ENCODE assay signal across 1 cellular context in genomic region chr9:101028346-101029299, GRCh38.
TF ChIP-seq lines count a peak whose summit lies in the region.

TSS of gene PLPPR1 (plus strand) at chr9:101028727.

TF ChIP-seq in HepG2, 621 proteins besides CTCF, POLR2A, EP300 and RAD21 (continued from another document and continues in another):
- TF ChIP-seq, protein P1, sequence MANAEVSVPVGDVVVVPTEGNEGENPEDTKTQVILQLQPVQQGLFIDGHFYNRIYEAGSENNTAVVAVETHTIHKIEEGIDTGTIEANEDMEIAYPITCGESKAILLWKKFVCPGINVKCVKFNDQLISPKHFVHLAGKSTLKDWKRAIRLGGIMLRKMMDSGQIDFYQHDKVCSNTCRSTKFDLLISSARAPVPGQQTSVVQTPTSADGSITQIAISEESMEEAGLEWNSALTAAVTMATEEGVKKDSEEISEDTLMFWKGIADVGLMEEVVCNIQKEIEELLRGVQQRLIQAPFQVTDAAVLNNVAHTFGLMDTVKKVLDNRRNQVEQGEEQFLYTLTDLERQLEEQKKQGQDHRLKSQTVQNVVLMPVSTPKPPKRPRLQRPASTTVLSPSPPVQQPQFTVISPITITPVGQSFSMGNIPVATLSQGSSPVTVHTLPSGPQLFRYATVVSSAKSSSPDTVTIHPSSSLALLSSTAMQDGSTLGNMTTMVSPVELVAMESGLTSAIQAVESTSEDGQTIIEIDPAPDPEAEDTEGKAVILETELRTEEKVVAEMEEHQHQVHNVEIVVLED (CRISPR knock-in tag; IDR thresholded peaks at IDR 0.05; ENCODE audit: borderline replicate concordance), result no peak
- TF ChIP-seq BHLHE40 (IDR thresholded peaks at IDR 0.05; ENCODE audit: low read length), result peak; percentile 17; the same call in 1 of the 2 replicates
- TF ChIP-seq, protein P2, sequence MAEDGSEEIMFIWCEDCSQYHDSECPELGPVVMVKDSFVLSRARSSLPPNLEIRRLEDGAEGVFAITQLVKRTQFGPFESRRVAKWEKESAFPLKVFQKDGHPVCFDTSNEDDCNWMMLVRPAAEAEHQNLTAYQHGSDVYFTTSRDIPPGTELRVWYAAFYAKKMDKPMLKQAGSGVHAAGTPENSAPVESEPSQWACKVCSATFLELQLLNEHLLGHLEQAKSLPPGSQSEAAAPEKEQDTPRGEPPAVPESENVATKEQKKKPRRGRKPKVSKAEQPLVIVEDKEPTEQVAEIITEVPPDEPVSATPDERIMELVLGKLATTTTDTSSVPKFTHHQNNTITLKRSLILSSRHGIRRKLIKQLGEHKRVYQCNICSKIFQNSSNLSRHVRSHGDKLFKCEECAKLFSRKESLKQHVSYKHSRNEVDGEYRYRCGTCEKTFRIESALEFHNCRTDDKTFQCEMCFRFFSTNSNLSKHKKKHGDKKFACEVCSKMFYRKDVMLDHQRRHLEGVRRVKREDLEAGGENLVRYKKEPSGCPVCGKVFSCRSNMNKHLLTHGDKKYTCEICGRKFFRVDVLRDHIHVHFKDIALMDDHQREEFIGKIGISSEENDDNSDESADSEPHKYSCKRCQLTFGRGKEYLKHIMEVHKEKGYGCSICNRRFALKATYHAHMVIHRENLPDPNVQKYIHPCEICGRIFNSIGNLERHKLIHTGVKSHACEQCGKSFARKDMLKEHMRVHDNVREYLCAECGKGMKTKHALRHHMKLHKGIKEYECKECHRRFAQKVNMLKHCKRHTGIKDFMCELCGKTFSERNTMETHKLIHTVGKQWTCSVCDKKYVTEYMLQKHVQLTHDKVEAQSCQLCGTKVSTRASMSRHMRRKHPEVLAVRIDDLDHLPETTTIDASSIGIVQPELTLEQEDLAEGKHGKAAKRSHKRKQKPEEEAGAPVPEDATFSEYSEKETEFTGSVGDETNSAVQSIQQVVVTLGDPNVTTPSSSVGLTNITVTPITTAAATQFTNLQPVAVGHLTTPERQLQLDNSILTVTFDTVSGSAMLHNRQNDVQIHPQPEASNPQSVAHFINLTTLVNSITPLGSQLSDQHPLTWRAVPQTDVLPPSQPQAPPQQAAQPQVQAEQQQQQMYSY (CRISPR knock-in tag; IDR thresholded peaks at IDR 0.05), result peak; percentile 75; the same call in 1 of the 2 replicates
- TF ChIP-seq, protein P3, sequence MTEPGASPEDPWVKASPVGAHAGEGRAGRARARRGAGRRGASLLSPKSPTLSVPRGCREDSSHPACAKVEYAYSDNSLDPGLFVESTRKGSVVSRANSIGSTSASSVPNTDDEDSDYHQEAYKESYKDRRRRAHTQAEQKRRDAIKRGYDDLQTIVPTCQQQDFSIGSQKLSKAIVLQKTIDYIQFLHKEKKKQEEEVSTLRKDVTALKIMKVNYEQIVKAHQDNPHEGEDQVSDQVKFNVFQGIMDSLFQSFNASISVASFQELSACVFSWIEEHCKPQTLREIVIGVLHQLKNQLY (CRISPR knock-in tag; IDR thresholded peaks at IDR 0.05), result no peak
- no peak for TF ChIP-seq ZNF20 (CRISPR knock-in tag; IDR thresholded peaks at IDR 0.05)
- no peak for TF ChIP-seq CBX1 (IDR thresholded peaks at IDR 0.05; ENCODE audit: low read depth)
- 0 out of 2 replicates have a peak, but pooled peaks have one; percentile 14 for TF ChIP-seq ZNF891 (CRISPR knock-in tag; IDR thresholded peaks at IDR 0.05)
- TF ChIP-seq, protein P4, sequence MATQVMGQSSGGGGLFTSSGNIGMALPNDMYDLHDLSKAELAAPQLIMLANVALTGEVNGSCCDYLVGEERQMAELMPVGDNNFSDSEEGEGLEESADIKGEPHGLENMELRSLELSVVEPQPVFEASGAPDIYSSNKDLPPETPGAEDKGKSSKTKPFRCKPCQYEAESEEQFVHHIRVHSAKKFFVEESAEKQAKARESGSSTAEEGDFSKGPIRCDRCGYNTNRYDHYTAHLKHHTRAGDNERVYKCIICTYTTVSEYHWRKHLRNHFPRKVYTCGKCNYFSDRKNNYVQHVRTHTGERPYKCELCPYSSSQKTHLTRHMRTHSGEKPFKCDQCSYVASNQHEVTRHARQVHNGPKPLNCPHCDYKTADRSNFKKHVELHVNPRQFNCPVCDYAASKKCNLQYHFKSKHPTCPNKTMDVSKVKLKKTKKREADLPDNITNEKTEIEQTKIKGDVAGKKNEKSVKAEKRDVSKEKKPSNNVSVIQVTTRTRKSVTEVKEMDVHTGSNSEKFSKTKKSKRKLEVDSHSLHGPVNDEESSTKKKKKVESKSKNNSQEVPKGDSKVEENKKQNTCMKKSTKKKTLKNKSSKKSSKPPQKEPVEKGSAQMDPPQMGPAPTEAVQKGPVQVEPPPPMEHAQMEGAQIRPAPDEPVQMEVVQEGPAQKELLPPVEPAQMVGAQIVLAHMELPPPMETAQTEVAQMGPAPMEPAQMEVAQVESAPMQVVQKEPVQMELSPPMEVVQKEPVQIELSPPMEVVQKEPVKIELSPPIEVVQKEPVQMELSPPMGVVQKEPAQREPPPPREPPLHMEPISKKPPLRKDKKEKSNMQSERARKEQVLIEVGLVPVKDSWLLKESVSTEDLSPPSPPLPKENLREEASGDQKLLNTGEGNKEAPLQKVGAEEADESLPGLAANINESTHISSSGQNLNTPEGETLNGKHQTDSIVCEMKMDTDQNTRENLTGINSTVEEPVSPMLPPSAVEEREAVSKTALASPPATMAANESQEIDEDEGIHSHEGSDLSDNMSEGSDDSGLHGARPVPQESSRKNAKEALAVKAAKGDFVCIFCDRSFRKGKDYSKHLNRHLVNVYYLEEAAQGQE (IDR thresholded peaks at IDR 0.05; ENCODE audit: borderline replicate concordance in 1 of 2, low read depth in 1 of 2, low read length in 2 of 2), result peak in 1 of 2 experiments; percentile 43; a peak in 1 of 4 replicates
- no peak for TF ChIP-seq REL (CRISPR knock-in tag; conservative IDR thresholded peaks at IDR 0.05)
- TF ChIP-seq, protein P5, sequence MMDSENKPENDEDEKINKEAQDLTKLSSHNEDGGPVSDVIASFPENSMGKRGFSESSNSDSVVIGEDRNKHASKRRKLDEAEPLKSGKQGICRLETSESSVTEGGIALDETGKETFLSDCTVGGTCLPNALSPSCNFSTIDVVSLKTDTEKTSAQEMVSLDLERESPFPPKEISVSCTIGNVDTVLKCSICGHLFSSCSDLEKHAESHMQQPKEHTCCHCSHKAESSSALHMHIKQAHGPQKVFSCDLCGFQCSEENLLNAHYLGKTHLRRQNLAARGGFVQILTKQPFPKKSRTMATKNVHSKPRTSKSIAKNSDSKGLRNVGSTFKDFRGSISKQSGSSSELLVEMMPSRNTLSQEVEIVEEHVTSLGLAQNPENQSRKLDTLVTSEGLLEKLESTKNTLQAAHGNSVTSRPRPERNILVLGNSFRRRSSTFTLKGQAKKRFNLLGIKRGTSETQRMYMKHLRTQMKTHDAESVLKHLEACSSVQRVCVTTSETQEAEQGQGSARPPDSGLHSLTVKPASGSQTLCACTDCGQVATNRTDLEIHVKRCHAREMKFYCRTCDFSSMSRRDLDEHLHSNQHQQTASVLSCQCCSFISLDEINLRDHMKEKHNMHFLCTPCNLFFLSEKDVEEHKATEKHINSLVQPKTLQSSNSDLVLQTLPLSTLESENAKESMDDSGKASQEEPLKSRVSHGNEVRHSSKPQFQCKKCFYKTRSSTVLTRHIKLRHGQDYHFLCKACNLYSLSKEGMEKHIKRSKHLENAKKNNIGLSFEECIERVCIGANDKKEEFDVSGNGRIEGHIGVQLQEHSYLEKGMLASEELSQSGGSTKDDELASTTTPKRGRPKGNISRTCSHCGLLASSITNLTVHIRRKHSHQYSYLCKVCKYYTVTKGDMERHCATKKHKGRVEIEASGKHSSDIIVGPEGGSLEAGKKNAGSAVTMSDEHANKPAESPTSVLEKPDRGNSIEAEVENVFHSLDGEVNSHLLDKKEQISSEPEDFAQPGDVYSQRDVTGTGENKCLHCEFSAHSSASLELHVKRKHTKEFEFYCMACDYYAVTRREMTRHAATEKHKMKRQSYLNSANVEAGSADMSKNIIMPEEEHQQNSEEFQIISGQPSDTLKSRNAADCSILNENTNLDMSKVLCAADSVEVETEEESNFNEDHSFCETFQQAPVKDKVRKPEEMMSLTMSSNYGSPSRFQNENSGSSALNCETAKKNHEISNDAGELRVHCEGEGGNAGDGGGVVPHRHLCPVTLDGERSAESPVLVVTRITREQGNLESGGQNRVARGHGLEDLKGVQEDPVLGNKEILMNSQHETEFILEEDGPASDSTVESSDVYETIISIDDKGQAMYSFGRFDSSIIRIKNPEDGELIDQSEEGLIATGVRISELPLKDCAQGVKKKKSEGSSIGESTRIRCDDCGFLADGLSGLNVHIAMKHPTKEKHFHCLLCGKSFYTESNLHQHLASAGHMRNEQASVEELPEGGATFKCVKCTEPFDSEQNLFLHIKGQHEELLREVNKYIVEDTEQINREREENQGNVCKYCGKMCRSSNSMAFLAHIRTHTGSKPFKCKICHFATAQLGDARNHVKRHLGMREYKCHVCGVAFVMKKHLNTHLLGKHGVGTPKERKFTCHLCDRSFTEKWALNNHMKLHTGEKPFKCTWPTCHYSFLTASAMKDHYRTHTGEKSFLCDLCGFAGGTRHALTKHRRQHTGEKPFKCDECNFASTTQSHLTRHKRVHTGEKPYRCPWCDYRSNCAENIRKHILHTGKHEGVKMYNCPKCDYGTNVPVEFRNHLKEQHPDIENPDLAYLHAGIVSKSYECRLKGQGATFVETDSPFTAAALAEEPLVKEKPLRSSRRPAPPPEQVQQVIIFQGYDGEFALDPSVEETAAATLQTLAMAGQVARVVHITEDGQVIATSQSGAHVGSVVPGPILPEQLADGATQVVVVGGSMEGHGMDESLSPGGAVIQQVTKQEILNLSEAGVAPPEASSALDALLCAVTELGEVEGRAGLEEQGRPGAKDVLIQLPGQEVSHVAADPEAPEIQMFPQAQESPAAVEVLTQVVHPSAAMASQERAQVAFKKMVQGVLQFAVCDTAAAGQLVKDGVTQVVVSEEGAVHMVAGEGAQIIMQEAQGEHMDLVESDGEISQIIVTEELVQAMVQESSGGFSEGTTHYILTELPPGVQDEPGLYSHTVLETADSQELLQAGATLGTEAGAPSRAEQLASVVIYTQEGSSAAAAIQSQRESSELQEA (CRISPR knock-in tag; IDR thresholded peaks at IDR 0.05; ENCODE audit: not compliant biosample characterization), result peak; percentile 41
- 0 out of 2 replicates have a peak, but pooled peaks have one; percentile 23 for TF ChIP-seq ZNF343 (CRISPR knock-in tag; IDR thresholded peaks at IDR 0.05)
- no peak for TF ChIP-seq ZNF792 (CRISPR knock-in tag; IDR thresholded peaks at IDR 0.05)
- TF ChIP-seq ZNF598 (CRISPR knock-in tag; IDR thresholded peaks at IDR 0.05; ENCODE audit: borderline replicate concordance), result no peak
- TF ChIP-seq KAT7 (CRISPR knock-in tag; IDR thresholded peaks at IDR 0.05; ENCODE audit: borderline replicate concordance), result peak; percentile 58; the same call in 1 of the 2 replicates
- no peak; the same call in 1 of the 2 replicates for TF ChIP-seq SP2 (CRISPR knock-in tag; IDR thresholded peaks at IDR 0.05)
- TF ChIP-seq ZNF709 (CRISPR knock-in tag; IDR thresholded peaks at IDR 0.05), result peak; percentile 32; the same call in 1 of the 2 replicates
- peak; percentile 50; the same call in 1 of the 2 replicates for TF ChIP-seq ZNF441 (CRISPR knock-in tag; IDR thresholded peaks at IDR 0.05; ENCODE audit: borderline replicate concordance)
- peak; percentile 80 for TF ChIP-seq HDAC1 (CRISPR knock-in tag; IDR thresholded peaks at IDR 0.05)
- TF ChIP-seq TFDP2 (CRISPR knock-in tag; IDR thresholded peaks at IDR 0.05), result peak; percentile 60; the same call in 1 of the 2 replicates
- 0 out of 2 replicates have a peak, but pooled peaks have one; percentile 22 for TF ChIP-seq MED1 (CRISPR knock-in tag; IDR thresholded peaks at IDR 0.05)
- 0 out of 2 replicates have a peak, but pooled peaks have one; percentile 44 for TF ChIP-seq ZNF737 (CRISPR knock-in tag; IDR thresholded peaks at IDR 0.05; ENCODE audit: borderline replicate concordance)
- 0 out of 2 replicates have a peak, but pooled peaks have one; percentile 63 for TF ChIP-seq ZNF451 (CRISPR knock-in tag; IDR thresholded peaks at IDR 0.05)
- peak; percentile 44; the same call in 1 of the 2 replicates for TF ChIP-seq ZNF263 (CRISPR knock-in tag; IDR thresholded peaks at IDR 0.05)
- peak; percentile 37; the same call in 1 of the 2 replicates for TF ChIP-seq BCL6 (CRISPR knock-in tag; IDR thresholded peaks at IDR 0.05)
- no peak for TF ChIP-seq RARG (CRISPR knock-in tag; IDR thresholded peaks at IDR 0.05; ENCODE audit: low read depth)
- TF ChIP-seq ONECUT2 (CRISPR knock-in tag; IDR thresholded peaks at IDR 0.05), result no peak
- peak; percentile 72 for TF ChIP-seq ZMYM4 (CRISPR knock-in tag; IDR thresholded peaks at IDR 0.05)
- TF ChIP-seq, protein P6, sequence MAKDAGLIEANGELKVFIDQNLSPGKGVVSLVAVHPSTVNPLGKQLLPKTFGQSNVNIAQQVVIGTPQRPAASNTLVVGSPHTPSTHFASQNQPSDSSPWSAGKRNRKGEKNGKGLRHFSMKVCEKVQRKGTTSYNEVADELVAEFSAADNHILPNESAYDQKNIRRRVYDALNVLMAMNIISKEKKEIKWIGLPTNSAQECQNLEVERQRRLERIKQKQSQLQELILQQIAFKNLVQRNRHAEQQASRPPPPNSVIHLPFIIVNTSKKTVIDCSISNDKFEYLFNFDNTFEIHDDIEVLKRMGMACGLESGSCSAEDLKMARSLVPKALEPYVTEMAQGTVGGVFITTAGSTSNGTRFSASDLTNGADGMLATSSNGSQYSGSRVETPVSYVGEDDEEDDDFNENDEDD (CRISPR knock-in tag; IDR thresholded peaks at IDR 0.05; ENCODE audit: borderline replicate concordance), result peak; percentile 29; the same call in 1 of the 2 replicates
- TF ChIP-seq RFXAP (CRISPR knock-in tag; IDR thresholded peaks at IDR 0.05; ENCODE audit: borderline replicate concordance), result 0 out of 2 replicates have a peak, but pooled peaks have one; percentile 47
- 0 out of 2 replicates have a peak, but pooled peaks have one; percentile 65 for TF ChIP-seq ZZZ3 (CRISPR knock-in tag; IDR thresholded peaks at IDR 0.05; ENCODE audit: borderline replicate concordance)
- peak; percentile 66; the same call in 1 of the 2 replicates for TF ChIP-seq IKZF5 (CRISPR knock-in tag; IDR thresholded peaks at IDR 0.05)
